34 cellular contexts compared by ENCODE assay signal in genomic region chr13:27135023-27135422, GRCh38. TPM values are rescaled to one million over a fixed set of nuclear protein-coding genes. Genes with fewer than 3 reads are reported as not detected.
DNase-seq lines count a peak whose midpoint lies in the region; ATAC-seq, FAIRE-seq and TF ChIP-seq lines count a peak whose summit lies in the region.
"Had no signal": no experiment of that assay in that cellular context is flagged by ENCODE, and none has a peak within 500 bp of the region (broad histone marks: within the 10 kb centered on the region; RNA-seq: fewer than 3 reads in every experiment).

No MANE protein-coding gene starts in this region.

- no peak overlapping the region for H2AFZ ChIP-seq in IMR-90 (replicated peaks; ENCODE audit: low read length, poor library complexity)
- H2AFZ ChIP-seq: neural progenitor cell, PC-9 had no signal

- peaks cover 16% of the 10 kb centered on the region for H3K4me1 ChIP-seq in IMR-90 (ENCODE audit: control insufficient read depth, insufficient read depth, low read length)
- peaks cover 3 to 16% (median 7%) of the 10 kb centered on the region in 3 donors for H3K4me1 ChIP-seq in pancreas
- peaks cover 0 to 64% (median 16%) of the 10 kb centered on the region in 4 donors for H3K4me1 ChIP-seq in transverse colon
- H3K4me1 ChIP-seq: neural progenitor cell had no signal

- H2BK20ac ChIP-seq in IMR-90 (ENCODE audit: low read depth, low read length) = no peak overlapping the region

- H3K27me3 Mint-ChIP-seq in activated T-cell treated with anti-CD3 and anti-CD28 coated beads, Interleukin-2, amount 50 U/mL, for 72 hours (ENCODE audit: low read depth) = no peaks in the 10 kb centered on the region
- H3K27me3 Mint-ChIP-seq: activated CD8-positive, alpha-beta T cell treated with anti-CD3 and anti-CD28 coated beads for 36 hours; B cell; IgD-negative memory B cell had no signal

- H3K4me3 Mint-ChIP-seq in activated T-cell treated with anti-CD3 and anti-CD28 coated beads, Interleukin-2, amount 50 U/mL, for 72 hours = peak overlapping the region; percentile 38 to 59
- H3K4me3 Mint-ChIP-seq: activated CD8-positive, alpha-beta T cell treated with anti-CD3 and anti-CD28 coated beads for 36 hours; B cell; HFFc6; neural progenitor cell had no signal

- DNase-seq in activated T-cell treated with anti-CD3 and anti-CD28 coated beads, Interleukin-2, amount 50 U/mL, for 72 hours = no peak
- no peak for DNase-seq in activated T-cell treated with anti-CD3 and anti-CD28 coated beads, Interleukin-2, amount 50 U/mL, for 1 hour
- DNase-seq in IMR-90 (no peak), dermis blood vessel endothelial cell (peak; percentile 17), pancreas (no peak), hepatic stellate cell (ENCODE audit: low spot score) (no peak), transverse colon (no peak)
- DNase-seq: activated CD4-positive, alpha-beta T cell treated with anti-CD3 and anti-CD28 coated beads for 1 hour; activated CD8-positive, alpha-beta memory T cell treated with anti-CD3 and anti-CD28 coated beads, Interleukin-2, amount 50 U/mL, for 48 hours; activated CD8-positive, alpha-beta T cell treated with anti-CD3 and anti-CD28 coated beads for 36 hours; activated effector memory CD4-positive, alpha-beta T cell treated with Interleukin-2 at 50 U/mL for 16 hours; colonic mucosa; effector memory CD4-positive, alpha-beta T cell; HFFc6; hypothalamus; left colon; NCI-H1048; NCI-H1694; NCI-H526; NK-92 treated with Interleukin-12 subunit alpha and Interleukin-12 subunit beta, amount 100 ng/mL, for 24 hours; PC-9; SK-N-SH; stimulated activated CD4-positive, alpha-beta T cell treated with anti-CD3 and anti-CD28 coated beads, Interleukin-1b, Interleukin-23, amount 100 ng/mL, for 48 hours; T-helper 2 cell; tibial artery had no signal

- H4K8ac ChIP-seq in IMR-90 (ENCODE audit: low read depth in 2 of 2, low read length in 2 of 2) = no peak overlapping the region

- TF ChIP-seq POLR2A in IMR-90 (IDR thresholded peaks at IDR 0.05; ENCODE audit: low read depth, low read length) (no peak), transverse colon (IDR thresholded peaks at IDR 0.05) (no peak)

- peaks cover 3% of the 10 kb centered on the region in 2 donors for H3K9me3 Mint-ChIP-seq in activated T-cell treated with anti-CD3 and anti-CD28 coated beads, Interleukin-2, amount 50 U/mL, for 72 hours

- no CpG with 5 or more reads among the region's 5 CpGs for WGBS in IMR-90 (ENCODE audit: extremely low coverage in 2 of 2, insufficient read length in 1 of 2), 2 experiments
- WGBS in pancreas, 2 donors = 32 to 36% methylated on average over 5 of the region's 5 CpGs
- 57 to 69% methylated on average over 4 to 5 of the region's 5 CpGs for WGBS in transverse colon (ENCODE audit: low coverage in 1 of 2), 2 donors

- no peak overlapping the region for H2AK5ac ChIP-seq in IMR-90 (ENCODE audit: low read depth, low read length)

- BruUV-seq in IMR-90 (replicated peaks; lab: Mats Ljungman, UMichigan) = no TSS peak

- H3K56ac ChIP-seq in IMR-90 (ENCODE audit: extremely low read depth, insufficient read depth, low read length) = no peak overlapping the region

- intact Hi-C loops in IMR-90 (cut with micrococcal nuclease) (no loop called here), pancreas (cut with DNase I) (no loop called here), transverse colon (cut with DNase I; ENCODE audit: low total_unique reads) (no loop called here)

- peak overlapping the region; percentile 84 for H3K27ac Mint-ChIP-seq in activated T-cell treated with anti-CD3 and anti-CD28 coated beads, Interleukin-2, amount 50 U/mL, for 72 hours
- H3K27ac Mint-ChIP-seq: activated naive CD4-positive, alpha-beta T cell treated with anti-CD3 and anti-CD28 coated beads, Interleukin-2, amount 50 U/mL, for 72 hours; B cell; HFFc6; neural progenitor cell had no signal

- H3K36me3 ChIP-seq in IMR-90 (ENCODE audit: control insufficient read depth, insufficient read depth, low read length) (0 out of 2 replicates have a peak, but pooled peaks cover 3% of the 10 kb centered on the region), pancreas (no peaks in the 10 kb centered on the region), transverse colon (no peaks in the 10 kb centered on the region)
- H3K36me3 ChIP-seq: ascending aorta, cardiac muscle cell, colonic mucosa, neural progenitor cell, tibial artery had no signal

- no peak for TF ChIP-seq RAD21 in IMR-90 (IDR thresholded peaks at IDR 0.05; ENCODE audit: low read length)

- FAIRE-seq in pancreas (lab: Jason Lieb, UNC) = no peak
- FAIRE-seq: GM12892 had no signal

- H3K4me2 ChIP-seq in IMR-90 (ENCODE audit: low read depth, low read length) = no peak overlapping the region
- H3K4me2 ChIP-seq: neural progenitor cell, PC-9, SK-N-SH had no signal

- TF ChIP-seq CTCF in IMR-90 (conservative IDR thresholded peaks at IDR 0.05; ENCODE audit: low read depth, low read length) = no peak
- no peak for TF ChIP-seq CTCF in pancreas (IDR thresholded peaks at IDR 0.05)
- TF ChIP-seq CTCF in transverse colon (IDR thresholded peaks at IDR 0.05) = no peak

- H3K4ac ChIP-seq in IMR-90 (ENCODE audit: low read depth, low read length) = no peak overlapping the region

- H3K36me3 Mint-ChIP-seq in activated T-cell treated with anti-CD3 and anti-CD28 coated beads, Interleukin-2, amount 50 U/mL, for 72 hours (ENCODE audit: insufficient read depth in 2 of 2) = peaks cover 3 to 6% of the 10 kb centered on the region in 2 donors

- H3K4me3 ChIP-seq in IMR-90 (ENCODE audit: insufficient read depth, low read depth, low read length) (no peak overlapping the region), pancreas (no peak overlapping the region), transverse colon (no peak overlapping the region)
- H3K4me3 ChIP-seq: ascending aorta, cardiac muscle cell, colonic mucosa, neural progenitor cell, PC-9, tibial artery had no signal

- in situ Hi-C loops in IMR-90 (cut with MboI; ENCODE audit: low sequenced_read_pairs) = no loop called here
- in situ Hi-C loops in transverse colon (cut with MboI; ENCODE audit: low pct_ligation_motif_present in 1 of 4, low pct_unique_long_range_greater_than_20kb in 1 of 4, low sequenced_read_pairs in 3 of 4) = no loop called here

- peaks cover 66% of the 10 kb centered on the region for H4K20me1 ChIP-seq in IMR-90 (ENCODE audit: insufficient read depth, low read length)

- dilution Hi-C loops in IMR-90 (cut with HindIII; ENCODE audit: low sequenced_read_pairs, unreplicated experiment) = no loop called here

- POLR2A ChIA-PET in IMR-90 (lab: Charles Lee; ENCODE audit: unreplicated experiment) = no interaction called here

- ATAC-seq in activated T-cell treated with anti-CD3 and anti-CD28 coated beads, Interleukin-2, amount 50 U/mL, for 72 hours (replicated peaks in 1 of 2) = no peak
- ATAC-seq in IMR-90 (ENCODE audit: low read depth) (no peak), pancreas (peak; percentile 51 to 73 (median 59)), HG02678 (IDR thresholded peaks at IDR 0.05; ENCODE audit: unreplicated experiment) (no peak)
- ATAC-seq: activated CD8-positive, alpha-beta T cell treated with anti-CD3 and anti-CD28 coated beads for 36 hours; activated naive CD4-positive, alpha-beta T cell treated with anti-CD3 and anti-CD28 coated beads, Interleukin-2, amount 50 U/mL, for 72 hours; left colon; Right ventricle myocardium inferior had no signal

- H3K9me3 ChIP-seq in IMR-90 (ENCODE audit: control insufficient read depth, insufficient read depth, low read length) (peaks cover under 1% of the 10 kb centered on the region; the same call in 1 of the 2 replicates), pancreas (no peaks in the 10 kb centered on the region), transverse colon (no peaks in the 10 kb centered on the region)
- H3K9me3 ChIP-seq: colonic mucosa, SK-N-SH had no signal

- peaks cover 84% of the 10 kb centered on the region for H3K4me1 Mint-ChIP-seq in activated T-cell treated with anti-CD3 and anti-CD28 coated beads, Interleukin-2, amount 50 U/mL, for 72 hours (ENCODE audit: low read depth)
- H3K4me1 Mint-ChIP-seq: neural progenitor cell had no signal

- H2BK120ac ChIP-seq in IMR-90 (ENCODE audit: low read depth, low read length) = no peak overlapping the region

- H3K27ac ChIP-seq in IMR-90 (ENCODE audit: insufficient read depth, low read length) (0 out of 2 replicates have a peak overlapping the region, but pooled peaks have one; percentile 39), pancreas (no peak overlapping the region), transverse colon (no peak overlapping the region)
- H3K27ac ChIP-seq: ascending aorta, cardiac muscle cell, colonic mucosa, neural progenitor cell, PC-9, tibial artery had no signal

- H2BK15ac ChIP-seq in IMR-90 (ENCODE audit: low read depth, low read length) = no peak overlapping the region

- no peak for TF ChIP-seq EP300 in transverse colon (IDR thresholded peaks at IDR 0.05; ENCODE audit: low read depth)

- H3K79me1 ChIP-seq in IMR-90 (ENCODE audit: low read depth in 1 of 2, low read length in 2 of 2) = peaks cover 16 to 78% of the 10 kb centered on the region in 2 experiments; a peak in 3 of 4 replicates

- no peak overlapping the region for H3K9ac ChIP-seq in IMR-90 (ENCODE audit: low read depth, low read length)
- H3K9ac ChIP-seq: neural progenitor cell, SK-N-SH had no signal

- H3K27me3 ChIP-seq in IMR-90 (ENCODE audit: control insufficient read depth, insufficient read depth, low read length) = no peaks in the 10 kb centered on the region
- H3K27me3 ChIP-seq in pancreas = no peaks in the 10 kb centered on the region
- no peaks in the 10 kb centered on the region for H3K27me3 ChIP-seq in transverse colon
- H3K27me3 ChIP-seq: ascending aorta, cardiac muscle cell, colonic mucosa, neural progenitor cell, tibial artery had no signal

- H4K5ac ChIP-seq in IMR-90 (ENCODE audit: low read depth, low read length) = no peak overlapping the region

- peaks cover 12% of the 10 kb centered on the region for H3K9me1 ChIP-seq in IMR-90 (ENCODE audit: insufficient read depth, low read length)

- no peak overlapping the region for H3K23ac ChIP-seq in IMR-90 (ENCODE audit: low read depth, low read length)

- H2BK5ac ChIP-seq in IMR-90 (ENCODE audit: low read depth, low read length, poor library complexity, severe bottlenecking) = no peak overlapping the region

- no peak overlapping the region for H2AK9ac ChIP-seq in IMR-90 (replicated peaks; ENCODE audit: low read depth, low read length, poor library complexity)

- H3K14ac ChIP-seq in IMR-90 (replicated peaks; ENCODE audit: low read depth, low read length) = no peak overlapping the region

- CTCF ChIA-PET in IMR-90 (lab: Yijun Ruan, JAX) = no interaction called here

- H4K91ac ChIP-seq in IMR-90 (ENCODE audit: insufficient read depth, low read depth, low read length) = no peak overlapping the region

- H3K18ac ChIP-seq in IMR-90 (ENCODE audit: low read depth, low read length) = no peak overlapping the region

RNA-seq across cellular contexts. Expression of gene USP12, which starts 36.6 kb away (rescaled TPM):
- total RNA-seq in activated T-cell treated with anti-CD3 and anti-CD28 coated beads, Interleukin-2, amount 50 U/mL, for 72 hours = 10 to 100 TPM; 39.6 to 57.3 TPM
- total RNA-seq in IMR-90 (2012; rRNA removed) (16.5 and 27.2 TPM in 2 replicates), dermis blood vessel endothelial cell (32.3 and 39.7 TPM in 2 replicates), pancreas (10 to 100 TPM in 2 of 6 donors, 1 to 10 TPM in 4; 8.6 to 18.9 (median 9.4) TPM), transverse colon (10 to 100 TPM; 25.9 to 57.2 (median 47.8) TPM)
- polyA plus RNA-seq in IMR-90 (2012; rRNA removed) (7.8 and 11.8 TPM in 2 replicates), pancreas (1 to 10 TPM; 3.9 to 9.9 TPM)
- polyA plus RNA-seq in IMR-90 (2012; cell fraction: cytosol; rRNA removed) = 1.1 and 4.1 TPM in 2 replicates
- 0.81 and 8.1 TPM in 2 replicates for polyA plus RNA-seq in IMR-90 (2012; cell fraction: nucleus; rRNA removed; ENCODE audit: low replicate concordance)

Comparison
In these comparisons a context has a peak if more than half of its experiments do, and no peak if none do; other contexts are left out.
1. ATAC-seq: peak in pancreas (4 of 4); none in activated T-cell treated with anti-CD3 and anti-CD28 coated beads, Interleukin-2, amount 50 U/mL, for 72 hours (0 of 2), IMR-90 (single experiment) and HG02678 (single experiment).